Comparison of ENCODE assay signal across 1 cellular context in the genomic region with DNA sequence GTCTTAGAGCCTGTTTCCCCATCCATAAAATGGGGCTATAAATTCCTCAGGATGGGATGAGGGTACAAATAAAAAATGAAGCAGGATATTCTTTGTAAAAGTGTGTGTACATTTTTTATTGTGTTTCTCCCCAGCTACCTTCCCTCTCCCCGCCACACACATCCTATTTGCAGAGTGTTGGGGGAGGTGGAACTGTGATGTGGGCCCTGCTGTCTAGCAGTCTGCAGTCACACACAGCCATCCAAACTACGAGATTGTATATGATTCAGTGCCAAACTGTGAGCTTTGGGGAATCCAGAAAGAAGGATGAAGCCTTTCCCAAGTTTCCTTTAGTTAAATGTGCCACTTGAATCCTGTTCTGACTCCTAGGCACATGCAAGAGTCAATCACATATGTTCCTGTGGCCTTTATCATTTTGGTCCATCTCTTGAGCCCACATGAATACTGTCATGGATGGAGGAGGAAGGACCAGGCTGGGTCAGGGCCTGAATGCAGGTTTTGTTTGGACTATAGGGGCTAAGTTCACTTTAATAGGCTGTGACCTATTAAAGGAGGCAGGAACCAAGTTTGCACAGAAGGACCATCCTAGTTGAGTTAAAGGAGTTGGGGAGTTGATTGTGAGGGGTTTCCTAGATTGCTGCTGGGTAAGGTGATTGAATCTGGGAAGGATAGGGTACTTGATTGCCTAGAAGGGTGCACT.
TF ChIP-seq lines count a peak whose summit lies in the region.

No MANE protein-coding gene starts in this region.

TF ChIP-seq in SK-N-SH, 30 proteins besides CTCF, POLR2A, EP300 and RAD21 (continued from another document):
- TF ChIP-seq, protein P1, sequence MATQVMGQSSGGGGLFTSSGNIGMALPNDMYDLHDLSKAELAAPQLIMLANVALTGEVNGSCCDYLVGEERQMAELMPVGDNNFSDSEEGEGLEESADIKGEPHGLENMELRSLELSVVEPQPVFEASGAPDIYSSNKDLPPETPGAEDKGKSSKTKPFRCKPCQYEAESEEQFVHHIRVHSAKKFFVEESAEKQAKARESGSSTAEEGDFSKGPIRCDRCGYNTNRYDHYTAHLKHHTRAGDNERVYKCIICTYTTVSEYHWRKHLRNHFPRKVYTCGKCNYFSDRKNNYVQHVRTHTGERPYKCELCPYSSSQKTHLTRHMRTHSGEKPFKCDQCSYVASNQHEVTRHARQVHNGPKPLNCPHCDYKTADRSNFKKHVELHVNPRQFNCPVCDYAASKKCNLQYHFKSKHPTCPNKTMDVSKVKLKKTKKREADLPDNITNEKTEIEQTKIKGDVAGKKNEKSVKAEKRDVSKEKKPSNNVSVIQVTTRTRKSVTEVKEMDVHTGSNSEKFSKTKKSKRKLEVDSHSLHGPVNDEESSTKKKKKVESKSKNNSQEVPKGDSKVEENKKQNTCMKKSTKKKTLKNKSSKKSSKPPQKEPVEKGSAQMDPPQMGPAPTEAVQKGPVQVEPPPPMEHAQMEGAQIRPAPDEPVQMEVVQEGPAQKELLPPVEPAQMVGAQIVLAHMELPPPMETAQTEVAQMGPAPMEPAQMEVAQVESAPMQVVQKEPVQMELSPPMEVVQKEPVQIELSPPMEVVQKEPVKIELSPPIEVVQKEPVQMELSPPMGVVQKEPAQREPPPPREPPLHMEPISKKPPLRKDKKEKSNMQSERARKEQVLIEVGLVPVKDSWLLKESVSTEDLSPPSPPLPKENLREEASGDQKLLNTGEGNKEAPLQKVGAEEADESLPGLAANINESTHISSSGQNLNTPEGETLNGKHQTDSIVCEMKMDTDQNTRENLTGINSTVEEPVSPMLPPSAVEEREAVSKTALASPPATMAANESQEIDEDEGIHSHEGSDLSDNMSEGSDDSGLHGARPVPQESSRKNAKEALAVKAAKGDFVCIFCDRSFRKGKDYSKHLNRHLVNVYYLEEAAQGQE (IDR thresholded peaks at IDR 0.05; ENCODE audit: low read depth, low read length), result no peak
- TF ChIP-seq MEF2A (IDR thresholded peaks at IDR 0.05; ENCODE audit: borderline replicate concordance, low read depth) (no peak), RFX5 (IDR thresholded peaks at IDR 0.05; ENCODE audit: low read length) (no peak), USF1 (IDR thresholded peaks at IDR 0.05; ENCODE audit: borderline replicate concordance, low read depth) (no peak), NRF1 (IDR thresholded peaks at IDR 0.05; ENCODE audit: low read depth, low read length) (no peak), FOSL2 (IDR thresholded peaks at IDR 0.05; ENCODE audit: borderline replicate concordance, low read depth) (no peak), TAF1 (IDR thresholded peaks at IDR 0.05; ENCODE audit: borderline replicate concordance, low read depth, low read length) (no peak), GATA2 (CRISPR knock-in tag; IDR thresholded peaks at IDR 0.05) (no peak), YY1 (IDR thresholded peaks at IDR 0.05; ENCODE audit: low read depth) (no peak)
- TF ChIP-seq, protein P2, sequence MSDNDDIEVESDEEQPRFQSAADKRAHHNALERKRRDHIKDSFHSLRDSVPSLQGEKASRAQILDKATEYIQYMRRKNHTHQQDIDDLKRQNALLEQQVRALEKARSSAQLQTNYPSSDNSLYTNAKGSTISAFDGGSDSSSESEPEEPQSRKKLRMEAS (IDR thresholded peaks at IDR 0.05; ENCODE audit: low read depth), result no peak
